Comparison of ENCODE assay signal across 8 cellular contexts in the genomic region with DNA sequence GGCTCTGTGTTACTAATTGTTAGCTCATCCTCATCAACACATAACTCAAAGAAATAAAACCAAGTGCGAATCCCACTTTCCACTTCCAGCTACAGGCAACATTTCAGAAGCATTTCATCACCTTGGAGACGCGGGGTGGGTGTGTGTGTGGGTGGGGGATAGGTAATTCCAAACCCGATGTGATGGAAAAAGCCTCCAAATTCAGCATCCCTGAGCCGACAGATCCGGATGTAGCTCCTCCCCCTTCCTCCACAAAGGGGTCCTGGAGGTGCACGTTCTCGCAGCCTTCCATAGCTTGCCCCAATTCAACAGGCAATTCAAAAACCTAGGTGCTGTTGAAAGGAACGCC. TPM values are rescaled to one million over a fixed set of nuclear protein-coding genes. Genes with fewer than 3 reads are reported as not detected.
DNase-seq lines count a peak whose midpoint lies in the region; ATAC-seq and TF ChIP-seq lines count a peak whose summit lies in the region.

No MANE protein-coding gene starts in this region.

- in situ Hi-C loops in ACHN (cut with HindIII; ENCODE audit: low pct_ligation_motif_present, low pct_unique_long_range_greater_than_20kb, low sequenced_read_pairs): no loop called here

- DNase-seq in NCI-H460 (ENCODE audit: extremely low read depth, low read depth) (peak; percentile 39), caudate nucleus (lab: John Stamatoyannopoulos, UW) (peak in 48 of 61 donors; percentile 34 to 93 (median 66)), mucosa of descending colon (peak in 1 of 3 donors; percentile 40), stomach (no peak), ACHN (no peak), HK-2 (ENCODE audit: unreplicated experiment) (no peak)

- H3K27me3 ChIP-seq in ACC112 (ENCODE audit: insufficient read depth, low read length) (no peaks in the 10 kb centered on the region), stomach (no peaks in the 10 kb centered on the region)

- peak; percentile 2 for ATAC-seq in GM21381 (IDR thresholded peaks at IDR 0.05; ENCODE audit: unreplicated experiment)
- no peak for ATAC-seq in mucosa of descending colon

- TF ChIP-seq CTCF in mucosa of descending colon (IDR thresholded peaks at IDR 0.05) (no peak), stomach (IDR thresholded peaks at IDR 0.05) (no peak)

- WGBS in stomach, 5 donors: 0 to 2% (median 0%) methylated on average over 4 to 9 of the region's 9 CpGs

- H3K79me2 ChIP-seq in ACC112 (ENCODE audit: control insufficient read depth, insufficient read depth, low read length, unreplicated experiment): peaks cover 32% of the 10 kb centered on the region

- TF ChIP-seq POLR2A in stomach (IDR thresholded peaks at IDR 0.05): no peak

- intact Hi-C loops in mucosa of descending colon (cut with DNase I, micrococcal nuclease): no loop called here
- intact Hi-C loops in stomach (cut with DNase I; ENCODE audit: low total_unique reads): no loop called here

- H3K36me3 ChIP-seq in ACC112 (ENCODE audit: insufficient read depth, low read length): peaks cover 6% of the 10 kb centered on the region
- no peaks in the 10 kb centered on the region for H3K36me3 ChIP-seq in mucosa of descending colon (ENCODE audit: low read depth)
- peaks cover 8 to 16% (median 13%) of the 10 kb centered on the region in 4 donors for H3K36me3 ChIP-seq in stomach

- H3K4me3 ChIP-seq in ACC112 (ENCODE audit: low read depth, low read length): peak overlapping the region; percentile 85
- H3K4me3 ChIP-seq in mucosa of descending colon: peak overlapping the region; percentile 58
- H3K4me3 ChIP-seq in stomach: peak overlapping the region; percentile 75 to 95 (median 86)

- H3K27ac ChIP-seq in ACC112 (ENCODE audit: low read depth, low read length) (peak overlapping the region; percentile 41; the same call in 1 of the 2 replicates), caudate nucleus (ENCODE audit: low read depth, low read length) (peak overlapping the region; percentile 76), stomach (peak overlapping the region; percentile 84 to 96 (median 93))

- H3K9me3 ChIP-seq in mucosa of descending colon (no peaks in the 10 kb centered on the region), stomach (no peaks in the 10 kb centered on the region)

- peak overlapping the region; percentile 43 for H2AFZ ChIP-seq in ACC112 (ENCODE audit: low read length, unreplicated experiment)

- no peak for TF ChIP-seq EP300 in stomach (IDR thresholded peaks at IDR 0.05)

- H3K4me1 ChIP-seq in ACC112 (ENCODE audit: control insufficient read depth, insufficient read depth, low read length, unreplicated experiment) (peaks cover 20% of the 10 kb centered on the region), mucosa of descending colon (ENCODE audit: low read depth) (peaks cover 17% of the 10 kb centered on the region), stomach (peaks cover 26 to 45% (median 36%) of the 10 kb centered on the region in 4 donors)

RNA-seq across cellular contexts. Expression of a gene that starts 0.5 kb away (rescaled TPM):
- total RNA-seq in NCI-H460 (2014; rRNA removed; shearing (Covaris generic)): 97.7 and 107 TPM in 2 replicates
- polyA plus RNA-seq in NCI-H460 (2014; cell fraction: nucleus; rRNA removed): 34.3 and 52.6 TPM in 2 replicates
- total RNA-seq in mucosa of descending colon (10 to 100 TPM in 2 of 3 donors, 1 to 10 TPM in 1; 7.7 to 18.4 (median 13.3) TPM), stomach (10 to 100 TPM in 3 of 5 donors, 1 to 10 TPM in 1, under 1 TPM in 1; 0.58 to 47.7 (median 10.7) TPM)
- polyA plus RNA-seq in stomach: 1 to 10 TPM; 2.9 to 5.6 (median 4.7) TPM

Comparison
In these comparisons a context has a peak if more than half of its experiments do, and no peak if none do; other contexts are left out.
1. H3K27ac ChIP-seq: peak in every context shown above with its lines; median percentile 93 in stomach; 76 in caudate nucleus; 41 in ACC112.
2. DNase-seq: peak in NCI-H460 (single experiment) and caudate nucleus (48 of 61); none in stomach (single experiment), ACHN (single experiment) and HK-2 (single experiment).
3. Peak in every context shown above with its lines, with median percentiles within 50 percentile points of each other: H3K4me3 ChIP-seq.